8 cellular contexts compared by ENCODE assay signal in the genomic region with DNA sequence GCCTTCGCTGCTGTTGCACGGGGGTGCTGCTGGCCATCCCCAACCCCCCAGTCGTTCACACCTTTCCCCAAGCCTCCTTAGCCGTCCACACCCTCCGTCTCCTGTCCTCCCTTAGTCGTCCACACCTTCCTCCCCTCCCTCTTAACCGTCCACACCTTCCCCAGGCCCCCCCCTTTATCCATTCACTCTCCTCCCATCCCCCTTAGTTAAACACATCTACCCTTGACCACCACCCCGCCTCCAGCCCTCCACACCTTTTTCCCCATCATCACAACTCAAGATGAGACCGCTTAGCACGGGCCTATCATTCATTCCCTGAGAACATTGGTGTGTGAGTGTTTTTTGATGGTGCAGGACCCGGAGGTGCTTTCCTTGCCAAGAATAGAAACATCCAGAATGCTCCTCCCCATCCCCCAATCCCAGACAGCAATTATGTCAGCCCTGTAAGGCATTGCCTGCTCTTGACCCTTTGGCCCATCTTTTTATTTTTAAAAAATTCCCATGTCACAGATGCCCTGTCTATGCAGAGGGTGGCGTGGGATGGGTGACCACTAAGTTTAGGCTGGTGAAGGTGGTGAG. TPM values are rescaled to one million over a fixed set of nuclear protein-coding genes. Genes with fewer than 3 reads are reported as not detected.
DNase-seq lines count a peak whose midpoint lies in the region; ATAC-seq and TF ChIP-seq lines count a peak whose summit lies in the region.

No MANE protein-coding gene starts in this region.

- peaks cover 11% of the 10 kb centered on the region for H3K36me3 Mint-ChIP-seq in CD4-positive, CD25-positive, alpha-beta regulatory T cell

- no peak for DNase-seq in CD4-positive, CD25-positive, alpha-beta regulatory T cell
- peak; percentile 17 to 34 for DNase-seq in cardiac fibroblast (ENCODE audit: low read depth in 2 of 2)
- peak; percentile 20 to 27 for DNase-seq in lung microvascular endothelial cell (ENCODE audit: low read depth in 2 of 2)
- DNase-seq in tibial nerve (ENCODE audit: low spot score in 2 of 2): peak in 1 of 2 donors; percentile 17
- DNase-seq in stimulated activated CD4-positive, alpha-beta T cell treated with anti-CD3 and anti-CD28 coated beads, Interleukin-4, amount 100 ng/mL, for 4 hours: no peak
- no peak for DNase-seq in NCI-H146 (lab: John Stamatoyannopoulos, UW)

- peaks cover 62% of the 10 kb centered on the region for H3K4me1 ChIP-seq in CD4-positive, CD25-positive, alpha-beta regulatory T cell (ENCODE audit: control insufficient read depth, insufficient read depth, low read length, poor library complexity, severe bottlenecking)
- peaks cover 0 to 53% (median 20%) of the 10 kb centered on the region in 4 donors for H3K4me1 ChIP-seq in tibial nerve

- 7 to 11% methylated on average over 12 of the region's 12 CpGs for WGBS in tibial nerve, 2 donors

- H3K9me3 Mint-ChIP-seq in CD4-positive, CD25-positive, alpha-beta regulatory T cell: no peaks in the 10 kb centered on the region

- peaks cover 4% of the 10 kb centered on the region for H3K27me3 Mint-ChIP-seq in CD4-positive, CD25-positive, alpha-beta regulatory T cell

- TF ChIP-seq CTCF in cardiac fibroblast (IDR thresholded peaks at IDR 0.05; ENCODE audit: low read depth, low read length) (no peak), tibial nerve (IDR thresholded peaks at IDR 0.05) (no peak)

- no peaks in the 10 kb centered on the region for H3K27me3 ChIP-seq in CD4-positive, CD25-positive, alpha-beta regulatory T cell (ENCODE audit: control insufficient read depth, insufficient read depth, low read length)
- no peaks in the 10 kb centered on the region for H3K27me3 ChIP-seq in tibial nerve

- no peak overlapping the region for H3K27ac ChIP-seq in CD4-positive, CD25-positive, alpha-beta regulatory T cell (ENCODE audit: insufficient read depth, low read length, poor library complexity, severe bottlenecking)
- peak overlapping the region; percentile 47 for H3K27ac ChIP-seq in KOPT-K1 (ENCODE audit: low read depth, low read length, poor library complexity, severe bottlenecking)
- H3K27ac ChIP-seq in tibial nerve: peak overlapping the region; percentile 56 to 97 (median 74)

- peak overlapping the region; percentile 63 to 90 (median 87) for H3K27ac Mint-ChIP-seq in CD4-positive, CD25-positive, alpha-beta regulatory T cell

- no peaks in the 10 kb centered on the region for H3K9me3 ChIP-seq in CD4-positive, CD25-positive, alpha-beta regulatory T cell (ENCODE audit: control insufficient read depth in 2 of 2, low read length in 2 of 2)
- H3K9me3 ChIP-seq in KOPT-K1 (ENCODE audit: insufficient read depth, low read length, poor library complexity, severe bottlenecking) (no peaks in the 10 kb centered on the region), tibial nerve (no peaks in the 10 kb centered on the region)

- H3K36me3 ChIP-seq in CD4-positive, CD25-positive, alpha-beta regulatory T cell (ENCODE audit: control insufficient read depth, insufficient read depth, low read length): peaks cover 2% of the 10 kb centered on the region
- H3K36me3 ChIP-seq in KOPT-K1 (ENCODE audit: insufficient read depth, low read length) (peaks cover 7% of the 10 kb centered on the region; the same call in 1 of the 2 replicates), tibial nerve (no peaks in the 10 kb centered on the region)

- peak overlapping the region; percentile 86 for H3K4me3 ChIP-seq in CD4-positive, CD25-positive, alpha-beta regulatory T cell (ENCODE audit: low read depth, low read length)
- peak overlapping the region; percentile 74 to 83 for H3K4me3 ChIP-seq in cardiac fibroblast (replicated peaks in 1 of 2; ENCODE audit: low read depth in 2 of 2, low read length in 2 of 2)
- peak overlapping the region; percentile 72 to 90 (median 86) for H3K4me3 ChIP-seq in tibial nerve

- peaks cover 9 to 57% (median 38%) of the 10 kb centered on the region in 4 donors for H3K4me1 Mint-ChIP-seq in CD4-positive, CD25-positive, alpha-beta regulatory T cell

- no peak for TF ChIP-seq EP300 in tibial nerve (IDR thresholded peaks at IDR 0.05)

- H3K4me3 Mint-ChIP-seq in CD4-positive, CD25-positive, alpha-beta regulatory T cell: peak overlapping the region; percentile 91 to 96 (median 94)

- ATAC-seq in CD4-positive, CD25-positive, alpha-beta regulatory T cell (ENCODE audit: low read depth in 2 of 2): no peak
- ATAC-seq in GM18502 (IDR thresholded peaks at IDR 0.05; ENCODE audit: poor library complexity, unreplicated experiment): no peak

- no peak for TF ChIP-seq POLR2A in tibial nerve (IDR thresholded peaks at IDR 0.05)

RNA-seq across cellular contexts. Expression of a gene that starts 1.4 kb away (rescaled TPM):
- total RNA-seq in CD4-positive, CD25-positive, alpha-beta regulatory T cell: 19.7 TPM
- polyA plus RNA-seq in CD4-positive, CD25-positive, alpha-beta regulatory T cell: 1 to 10 TPM; 3.5 to 4.2 (median 3.5) TPM
- total RNA-seq in lung microvascular endothelial cell (5.2 and 7.7 TPM in 2 replicates), tibial nerve (10 to 100 TPM; 11.7 to 18.6 (median 16.5) TPM)

Comparison
In these comparisons a context has a peak if more than half of its experiments do, and no peak if none do; other contexts are left out.
1. DNase-seq: peak in cardiac fibroblast (2 of 2) and lung microvascular endothelial cell (2 of 2); none in CD4-positive, CD25-positive, alpha-beta regulatory T cell (0 of 3), stimulated activated CD4-positive, alpha-beta T cell treated with anti-CD3 and anti-CD28 coated beads, Interleukin-4, amount 100 ng/mL, for 4 hours (0 of 2) and NCI-H146 (single experiment).
2. Peak in every context shown above with its lines, with median percentiles within 50 percentile points of each other: H3K4me3 ChIP-seq.